21 cellular contexts compared by ENCODE assay signal in genomic region chr22:44220727-44221680, GRCh38. TPM values are rescaled to one million over a fixed set of nuclear protein-coding genes. Genes with fewer than 3 reads are reported as not detected.
DNase-seq lines count a peak whose midpoint lies in the region; ATAC-seq lines count a peak whose summit lies in the region.
"Had no signal": no experiment of that assay in that cellular context is flagged by ENCODE, and none has a peak within 500 bp of the region (broad histone marks: within the 10 kb centered on the region; RNA-seq: fewer than 3 reads in every experiment).

No MANE protein-coding gene starts in this region.

- H3K4me1 ChIP-seq in BLaER1, result peaks cover 23% of the 10 kb centered on the region

- H3K27ac ChIP-seq in BLaER1, result no peak overlapping the region
- H3K27ac ChIP-seq: RWPE1 had no signal

- no peaks in the 10 kb centered on the region for H3K36me3 Mint-ChIP-seq in activated naive CD4-positive, alpha-beta T cell treated with anti-CD3 and anti-CD28 coated beads, Interleukin-2, amount 50 U/mL, for 72 hours
- H3K36me3 Mint-ChIP-seq: CD8-positive, alpha-beta T cell had no signal

- no peak overlapping the region for H3K4me3 ChIP-seq in BLaER1

- no peak for ATAC-seq in activated naive CD4-positive, alpha-beta T cell treated with anti-CD3 and anti-CD28 coated beads, Interleukin-2, amount 50 U/mL, for 72 hours
- ATAC-seq in GM18517 (IDR thresholded peaks at IDR 0.05; ENCODE audit: unreplicated experiment), result no peak
- no peak for ATAC-seq in HG02840 (IDR thresholded peaks at IDR 0.05; ENCODE audit: low FRiP score, unreplicated experiment)
- ATAC-seq: CD8-positive, alpha-beta T cell had no signal

- no peaks in the 10 kb centered on the region for H4K20me1 ChIP-seq in BLaER1

- H3K9ac ChIP-seq in BLaER1, result no peak overlapping the region

- intact Hi-C loops in posterior vena cava (cut with DNase I), result no loop called here

- peak; percentile 38 for DNase-seq in ELF-1 (ENCODE audit: low read depth, low spot score)
- DNase-seq in iPS-NIHi7 (ENCODE audit: extremely low spot score), result peak; percentile 11
- peak; percentile 37 for DNase-seq in posterior vena cava (ENCODE audit: low spot score)
- no peak for DNase-seq in activated naive CD4-positive, alpha-beta T cell treated with anti-CD3 and anti-CD28 coated beads, Interleukin-2, amount 50 U/mL, for 72 hours (ENCODE audit: low spot score in 2 of 2)
- DNase-seq: C1 segment of cervical spinal cord; CD8-positive, alpha-beta T cell; DMS153; HFFc6; Karpas-422; MV-4-11; NCI-H1105 treated with DMSO at 0.1 percent for 48 hours; NCI-H1694 treated with DMSO at 0.1 percent for 48 hours; NCI-H2081 treated with DMSO at 0.1 percent for 48 hours; NCI-H510A treated with DMSO at 0.1 percent for 48 hours; NCI-H774; NK-92 treated with Interleukin-12 subunit alpha and Interleukin-12 subunit beta, amount 100 ng/mL, for 24 hours had no signal

- no peaks in the 10 kb centered on the region; the same call in 1 of the 2 replicates for H3K9me3 ChIP-seq in BLaER1

- H3K27me3 ChIP-seq in BLaER1, result peaks cover 11% of the 10 kb centered on the region; the same call in 1 of the 2 replicates

- H3K27ac Mint-ChIP-seq in activated naive CD4-positive, alpha-beta T cell treated with anti-CD3 and anti-CD28 coated beads, Interleukin-2, amount 50 U/mL, for 72 hours, result no peak overlapping the region
- H3K27ac Mint-ChIP-seq: CD8-positive, alpha-beta T cell; HFFc6 had no signal

- no peaks in the 10 kb centered on the region for H3K9me3 Mint-ChIP-seq in activated naive CD4-positive, alpha-beta T cell treated with anti-CD3 and anti-CD28 coated beads, Interleukin-2, amount 50 U/mL, for 72 hours
- H3K9me3 Mint-ChIP-seq: CD8-positive, alpha-beta T cell; HFFc6 had no signal

- H3K36me3 ChIP-seq in BLaER1, result no peaks in the 10 kb centered on the region

- H3K4me2 ChIP-seq in BLaER1, result peak overlapping the region; percentile 29

RNA-seq across cellular contexts. Expression of gene PARVG, which starts 40.3 kb away (rescaled TPM):
- total RNA-seq in posterior vena cava, result 10 to 100 TPM in 1 of 2 donors, 1 to 10 TPM in 1; 9.8 to 14.7 TPM
- 10 to 100 TPM; 55.5 to 85.1 TPM for total RNA-seq in activated naive CD4-positive, alpha-beta T cell treated with anti-CD3 and anti-CD28 coated beads, Interleukin-2, amount 50 U/mL, for 72 hours
- total RNA-seq: HFFc6, M059J had no signal

Comparison
In these comparisons a context has a peak if more than half of its experiments do, and no peak if none do; other contexts are left out.
1. DNase-seq: peak in ELF-1 (single experiment), iPS-NIHi7 (single experiment) and posterior vena cava (single experiment); none in activated naive CD4-positive, alpha-beta T cell treated with anti-CD3 and anti-CD28 coated beads, Interleukin-2, amount 50 U/mL, for 72 hours (0 of 2).